Comparison of ENCODE assay signal across 20 cellular contexts in the genomic region with DNA sequence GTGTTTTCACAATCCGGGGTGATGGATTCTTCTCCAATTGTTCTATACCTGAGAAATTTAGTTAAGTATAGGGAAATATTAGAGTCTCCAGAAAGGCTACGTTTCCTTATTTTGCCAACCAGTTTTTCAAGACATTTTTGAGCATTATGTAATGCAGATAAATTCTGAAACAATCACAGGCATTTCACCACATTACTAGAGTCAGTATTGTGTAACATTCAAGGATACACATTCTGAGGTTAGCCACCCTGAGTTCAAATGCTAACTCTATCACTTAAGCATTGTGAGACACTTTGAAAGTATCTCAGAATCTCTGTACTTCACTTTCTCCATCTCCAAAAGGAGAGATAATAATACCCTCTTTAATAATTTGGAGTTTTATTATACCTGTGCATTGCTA. TPM values are rescaled to one million over a fixed set of nuclear protein-coding genes. Genes with fewer than 3 reads are reported as not detected.
DNase-seq lines count a peak whose midpoint lies in the region; ATAC-seq and TF ChIP-seq lines count a peak whose summit lies in the region.
"Had no signal": no experiment of that assay in that cellular context is flagged by ENCODE, and none has a peak within 500 bp of the region (broad histone marks: within the 10 kb centered on the region; RNA-seq: fewer than 3 reads in every experiment).

No MANE protein-coding gene starts in this region.

- no peaks in the 10 kb centered on the region for H3K9me2 ChIP-seq in PC-3 (replicated peaks; ENCODE audit: low read length)

- CTCF ChIA-PET in PC-3 (lab: Charles Lee), result no interaction called here

- intact Hi-C loops in PC-3 (cut with micrococcal nuclease), result no loop called here
- intact Hi-C loops in lower lobe of right lung (cut with DNase I), result no loop called here

- peaks cover 32% of the 10 kb centered on the region for H3K4me1 ChIP-seq in PC-3 (ENCODE audit: insufficient read depth, low read length)
- peaks cover 9% of the 10 kb centered on the region for H3K4me1 ChIP-seq in lower lobe of right lung
- H3K4me1 ChIP-seq: HAP-1, upper lobe of left lung had no signal

- no peak for TF ChIP-seq CTCF in PC-3 (conservative IDR thresholded peaks at IDR 0.05; ENCODE audit: low read depth, low read length)
- no peak for TF ChIP-seq CTCF in choroid plexus epithelial cell (conservative IDR thresholded peaks at IDR 0.05; ENCODE audit: low read depth, low read length)
- no peak for TF ChIP-seq CTCF in lower lobe of right lung (IDR thresholded peaks at IDR 0.05)
- TF ChIP-seq CTCF in GM10266 (IDR thresholded peaks at IDR 0.05; ENCODE audit: control insufficient read depth, insufficient read depth, low read depth, missing control alignments), result no peak

- no peak overlapping the region for H2AFZ ChIP-seq in PC-3 (ENCODE audit: low read length)

- ATAC-seq in PC-3 (no peak), lower lobe of right lung (peak; percentile 57 to 61), HG03571 (IDR thresholded peaks at IDR 0.05; ENCODE audit: unreplicated experiment) (no peak)
- ATAC-seq: Right ventricle myocardium inferior; stimulated activated naive B cell treated with anti-CD40 and anti-IgM and Interleukin-4, amounts not matched to agents 10 μg/mL and 1 μg/mL and 100 μg/mL, for 72 hours had no signal

- H4K20me1 ChIP-seq in PC-3 (ENCODE audit: low read length), result no peaks in the 10 kb centered on the region

- no TSS peak for BruUV-seq in PC-3 (replicated peaks; lab: Mats Ljungman, UMichigan)

- no peak overlapping the region for H3K27ac ChIP-seq in PC-3 (ENCODE audit: low read length)
- H3K27ac ChIP-seq in lower lobe of right lung, result no peak overlapping the region

- no peak overlapping the region for H3K4me3 ChIP-seq in PC-3 (ENCODE audit: low read length)
- no peak overlapping the region for H3K4me3 ChIP-seq in choroid plexus epithelial cell (ENCODE audit: low read depth, low read length)
- no peak overlapping the region for H3K4me3 ChIP-seq in lower lobe of right lung
- H3K4me3 ChIP-seq: HAP-1, upper lobe of left lung had no signal

- H3K36me3 ChIP-seq in PC-3 (ENCODE audit: low read depth, low read length) (no peaks in the 10 kb centered on the region), lower lobe of right lung (no peaks in the 10 kb centered on the region)
- H3K36me3 ChIP-seq: HAP-1, upper lobe of left lung had no signal

- H3K27me3 ChIP-seq in PC-3 (ENCODE audit: low read length) (no peaks in the 10 kb centered on the region), lower lobe of right lung (ENCODE audit: low read depth) (no peaks in the 10 kb centered on the region)
- H3K27me3 ChIP-seq: upper lobe of left lung had no signal

- POLR2A ChIA-PET in PC-3 (lab: Charles Lee; ENCODE audit: unreplicated experiment), result no interaction called here

- H3K9ac ChIP-seq in PC-3 (ENCODE audit: low read length), result no peak overlapping the region

- peak overlapping the region; percentile 8; the same call in 1 of the 2 replicates for H3K4me2 ChIP-seq in PC-3 (ENCODE audit: low read length)

- peak; percentile 43 for DNase-seq in GM03348 (ENCODE audit: low spot score)
- peak; percentile 58 for DNase-seq in PC-3
- DNase-seq in choroid plexus epithelial cell (ENCODE audit: low read depth), result peak; percentile 81
- no peak for DNase-seq in lower lobe of right lung
- DNase-seq in mesenteric fat pad (ENCODE audit: low spot score), result no peak
- DNase-seq in GM10266 (ENCODE audit: extremely low spot score), result no peak
- no peak for DNase-seq in epidermal melanocyte (ENCODE audit: insufficient read length, low spot score)
- DNase-seq: activated CD4-positive, alpha-beta T cell treated with anti-CD3 and anti-CD28 coated beads for 4 hours; activated naive CD4-positive, alpha-beta T cell treated with anti-CD3 and anti-CD28 coated beads, Interleukin-2, amount 10 ng/mL, durations not matched to agents 7 days and 5 days; Caco-2; NCI-H1092 treated with DMSO at 0.1 percent for 48 hours; NCI-H2171; NCI-H82; stimulated activated naive B cell treated with anti-CD40 and anti-IgM and Interleukin-4, amounts not matched to agents 10 μg/mL and 1 μg/mL and 100 μg/mL, for 72 hours; T-helper 9 cell; upper lobe of left lung had no signal

- H3K9me3 ChIP-seq in PC-3 (ENCODE audit: low read length) (no peaks in the 10 kb centered on the region), lower lobe of right lung (no peaks in the 10 kb centered on the region)
- H3K9me3 ChIP-seq: HAP-1, upper lobe of left lung had no signal

- H3F3A ChIP-seq in PC-3 (ENCODE audit: low read length, unreplicated experiment), result peaks cover 6% of the 10 kb centered on the region

- H3K79me2 ChIP-seq in PC-3 (ENCODE audit: low read length), result no peaks in the 10 kb centered on the region

RNA-seq across cellular contexts. Expression of a gene that starts 10.6 kb away (rescaled TPM):
- total RNA-seq in PC-3 (2014; rRNA removed), result 0.04 and 0.17 TPM in 2 replicates
- 10.9 TPM for total RNA-seq in lower lobe of right lung
- total RNA-seq in mesenteric fat pad, result 5.4 TPM
- total RNA-seq: osteoblast had no signal

Comparison
In these comparisons a context has a peak if more than half of its experiments do, and no peak if none do; other contexts are left out.
1. DNase-seq: peak in GM03348 (single experiment), PC-3 (single experiment) and choroid plexus epithelial cell (single experiment); none in lower lobe of right lung (single experiment), mesenteric fat pad (single experiment), GM10266 (single experiment) and epidermal melanocyte (single experiment).
2. ATAC-seq: peak in lower lobe of right lung (2 of 2); none in PC-3 (single experiment) and HG03571 (single experiment).